In genomic region chr1:195590649-195591048, GRCh38 we compare ENCODE assay signal across 22 cellular contexts.
"Had no signal": no experiment of that assay in that cellular context is flagged by ENCODE, and none has a peak within 500 bp of the region (broad histone marks: within the 10 kb centered on the region; RNA-seq: fewer than 3 reads in every experiment).

No MANE protein-coding gene starts in this region.

- ATAC-seq: activated T-cell treated with anti-CD3 and anti-CD28 coated beads, Interleukin-2, amount 50 U/mL, for 4 hours; esophagus mucosa; gastrocnemius medialis; left ventricle myocardium superior; right lobe of liver; stimulated activated naive CD8-positive, alpha-beta T cell treated with anti-CD3 and anti-CD28 coated beads, Interleukin-15, amount 100 ng/mL, for 72 hours had no signal

- DNase-seq: activated CD4-positive, alpha-beta T cell treated with anti-CD3 and anti-CD28 coated beads for 4 hours; activated CD4-positive, alpha-beta T cell treated with anti-CD3 and anti-CD28 coated beads, Interleukin-2, amount 50 U/mL, for 48 hours; activated CD4-positive, CD25-positive, alpha-beta regulatory T cell; activated CD8-positive, alpha-beta memory T cell treated with anti-CD3 and anti-CD28 coated beads, Interleukin-2, amount 50 U/mL, for 48 hours; activated naive CD4-positive, alpha-beta T cell; activated T-cell treated with anti-CD3 and anti-CD28 coated beads, Interleukin-2, amount 50 U/mL, for 4 hours; adrenal gland; effector memory CD4-positive, alpha-beta T cell; gastrocnemius medialis; hypothalamus; left ventricle myocardium superior; mammary epithelial cell; midbrain; nephron progenitor cell; nucleus accumbens; right lobe of liver; stimulated activated CD4-positive, alpha-beta T cell treated with anti-CD3 and anti-CD28 coated beads, Interleukin-1b, Interleukin-23, amount 100 ng/mL, for 48 hours; stimulated activated naive CD8-positive, alpha-beta T cell treated with anti-CD3 and anti-CD28 coated beads, Interleukin-15, amount 100 ng/mL, for 72 hours had no signal

- H3K4me3 ChIP-seq: adrenal gland, gastrocnemius medialis, right lobe of liver, skin epidermis, suprapubic skin, tibial nerve had no signal
